8 cellular contexts compared by ENCODE assay signal in genomic region chr2:28870146-28870891, GRCh38. TPM values are rescaled to one million over a fixed set of nuclear protein-coding genes. Genes with fewer than 3 reads are reported as not detected.
DNase-seq lines count a peak whose midpoint lies in the region; ATAC-seq and TF ChIP-seq lines count a peak whose summit lies in the region.

TSS of gene TRMT61B (minus strand) at chr2:28870309. CDS start at chr2:28870277, 32 bp downstream.

- peak; percentile 92 for ATAC-seq in GM21528 (IDR thresholded peaks at IDR 0.05; ENCODE audit: low FRiP score, unreplicated experiment)

- H3K4me3 ChIP-seq in OCI-LY3 (ENCODE audit: low read length) (peak within 1 kb of the TSS; percentile 90), mesodermal cell (ENCODE audit: extremely low read depth, insufficient read depth, low read length, poor library complexity, severe bottlenecking) (peak within 1 kb of the TSS; percentile 95)

- H3K9me3 ChIP-seq in OCI-LY3 (ENCODE audit: insufficient read depth, low read length), result no peaks in the 10 kb centered on the region
- no peaks in the 10 kb centered on the region for H3K9me3 ChIP-seq in mesodermal cell (ENCODE audit: control insufficient read depth, low read length)

- peaks cover under 1% of the 10 kb centered on the region; the same call in 1 of the 2 replicates for H3K27me3 ChIP-seq in OCI-LY3 (ENCODE audit: low read depth, low read length)

- H3K9ac ChIP-seq in OCI-LY3 (ENCODE audit: low read length), result peak within 1 kb of the TSS; percentile 74

- H2AFZ ChIP-seq in OCI-LY3 (ENCODE audit: low read depth, low read length), result peak within 1 kb of the TSS; percentile 86

- no peaks in the 10 kb centered on the region for H4K20me1 ChIP-seq in OCI-LY3 (ENCODE audit: insufficient read depth, low read length)

- WGBS in mesodermal cell (ENCODE audit: insufficient coverage in 2 of 2), 2 experiments, result 1% methylated on average over 46 to 47 of the region's 57 CpGs

- no peak for TF ChIP-seq CTCF in OCI-LY3 (IDR thresholded peaks at IDR 0.05; ENCODE audit: low read depth, low read length)

- H3K4me2 ChIP-seq in OCI-LY3 (ENCODE audit: low read length), result peak within 1 kb of the TSS; percentile 79

- H3K36me3 ChIP-seq in OCI-LY3 (replicated peaks; ENCODE audit: low read depth, low read length), result peaks cover 3% of the 10 kb centered on the region
- H3K36me3 ChIP-seq in mesodermal cell (ENCODE audit: control insufficient read depth, insufficient read depth, low read length), result peaks cover 6% of the 10 kb centered on the region

- H3K4me1 ChIP-seq in OCI-LY3 (ENCODE audit: low read length) (peaks cover 11% of the 10 kb centered on the region), mesodermal cell (ENCODE audit: control insufficient read depth, insufficient read depth, low read length, poor library complexity, severe bottlenecking) (peaks cover 3% of the 10 kb centered on the region)

- DNase-seq in DMS 273 treated with DMSO at 0.1 percent for 48 hours (lab: John Stamatoyannopoulos, UW) (peak; percentile 88), HuH-7.5 (ENCODE audit: low spot score) (peak; percentile 83)
- peak; percentile 98 for DNase-seq in activated CD8-positive, alpha-beta memory T cell treated with anti-CD3 and anti-CD28 coated beads, Interleukin-2, amount 50 U/mL, for 4 hours
- peak; percentile 98 for DNase-seq in stimulated activated CD8-positive, alpha-beta memory T cell treated with anti-CD3 and anti-CD28 coated beads, Interleukin-15, amount 100 ng/mL, for 24 hours (ENCODE audit: low read depth)

- in situ Hi-C loops in endometrial microvascular endothelial cells (cut with HindIII; ENCODE audit: inconsistent ontology term, low pct_unique_long_range_greater_than_20kb, low sequenced_read_pairs), result no loop called here

- H3K27ac ChIP-seq in OCI-LY3 (ENCODE audit: low read length) (peak within 1 kb of the TSS; percentile 51), mesodermal cell (ENCODE audit: low read depth, low read length, severe bottlenecking) (peak within 1 kb of the TSS; percentile 78)

- peaks cover 42% of the 10 kb centered on the region for H3K79me2 ChIP-seq in OCI-LY3 (ENCODE audit: low read length)

RNA-seq across cellular contexts. Expression of gene TRMT61B, which starts in this region (rescaled TPM):
- 17.3 TPM for total RNA-seq in endometrial microvascular endothelial cells (ENCODE audit: inconsistent ontology term)
- polyA plus RNA-seq in mesodermal cell (2013, experiment 1 of 2), result 25.2 TPM
- 19.5 TPM for polyA plus RNA-seq in mesodermal cell (2013, experiment 2 of 2)

Comparison
In these comparisons a context has a peak if more than half of its experiments do, and no peak if none do; other contexts are left out.
1. Peak in every context shown above with its lines: DNase-seq, ATAC-seq, H3K4me3 ChIP-seq and H3K27ac ChIP-seq.